In the genomic region with DNA sequence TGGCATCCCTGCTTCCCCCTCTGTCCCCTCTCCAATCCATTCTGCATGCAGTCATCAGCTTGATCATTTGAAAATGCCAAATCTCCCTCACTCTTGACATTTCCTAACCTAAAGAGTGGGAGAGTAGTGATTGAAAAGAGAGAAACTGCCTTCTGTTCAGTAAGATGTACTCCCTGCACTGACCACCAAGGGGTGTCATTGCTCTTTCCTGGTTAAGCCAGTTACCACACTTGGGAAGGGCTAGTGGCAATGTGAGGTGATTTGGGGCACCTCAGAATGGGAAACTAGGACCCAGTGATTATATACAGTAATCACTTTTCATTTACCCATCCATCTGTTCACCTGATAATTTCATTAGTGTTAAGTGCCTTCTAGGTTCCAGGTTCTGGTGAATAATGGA, we compare ENCODE assay signal across 8 cellular contexts. TPM values are rescaled to one million over a fixed set of nuclear protein-coding genes. Genes with fewer than 3 reads are reported as not detected.
DNase-seq lines count a peak whose midpoint lies in the region; ATAC-seq and TF ChIP-seq lines count a peak whose summit lies in the region.

No MANE protein-coding gene starts in this region.

- no peaks in the 10 kb centered on the region for H3K4me1 ChIP-seq in sigmoid colon

- no peak for TF ChIP-seq POLR2A in sigmoid colon (IDR thresholded peaks at IDR 0.05)

- TF ChIP-seq CTCF in sigmoid colon (IDR thresholded peaks at IDR 0.05): peak; percentile 14 to 61 (median 46)

- no peak for ATAC-seq in GM21515 (IDR thresholded peaks at IDR 0.05; ENCODE audit: unreplicated experiment)
- no peak for ATAC-seq in GM21619 (IDR thresholded peaks at IDR 0.05; ENCODE audit: unreplicated experiment)

- no peak overlapping the region for H3K27ac ChIP-seq in sigmoid colon

- H3K9me3 ChIP-seq in sigmoid colon: no peaks in the 10 kb centered on the region

- TF ChIP-seq EP300 in sigmoid colon (IDR thresholded peaks at IDR 0.05): no peak

- no peak overlapping the region for H3K4me3 ChIP-seq in sigmoid colon

- intact Hi-C loops in sigmoid colon (cut with DNase I): no loop called here

- H3K36me3 ChIP-seq in sigmoid colon: peaks cover 17 to 67% (median 25%) of the 10 kb centered on the region in 4 donors

- DNase-seq in stimulated activated CD4-positive, alpha-beta T cell treated with anti-CD3 and anti-CD28 coated beads, Interleukin-15, amount 100 ng/mL, for 24 hours: peak; percentile 38
- DNase-seq in stimulated activated CD4-positive, alpha-beta T cell treated with anti-CD3 and anti-CD28 coated beads, Interleukin-4, amount 100 ng/mL, for 4 hours: no peak
- peak; percentile 58 for DNase-seq in NCI-H1694 (lab: John Stamatoyannopoulos, UW)
- peak; percentile 25 for DNase-seq in activated CD4-positive, alpha-beta T cell treated with anti-CD3 and anti-CD28 coated beads, Interleukin-2, amount 50 U/mL, for 1 hour
- peak; percentile 43 for DNase-seq in germinal center (ENCODE audit: low spot score)
- no peak for DNase-seq in sigmoid colon

- no peaks in the 10 kb centered on the region for H3K27me3 ChIP-seq in sigmoid colon

RNA-seq across cellular contexts. Expression of a gene that starts 6.9 kb away (rescaled TPM):
- not detected for total RNA-seq in sigmoid colon
- under 1 TPM in 1 of 3 donors, not detected in 2; 0.04 TPM for polyA plus RNA-seq in sigmoid colon

RNA-seq across cellular contexts. Expression of a gene that starts 10.8 kb away (rescaled TPM):
- total RNA-seq in sigmoid colon: 1 to 10 TPM; 2.2 to 6.9 (median 4.2) TPM
- polyA plus RNA-seq in sigmoid colon: 1 to 10 TPM; 2.3 to 5.2 (median 2.4) TPM

RNA-seq across cellular contexts. Expression of a gene that starts 11.0 kb away (rescaled TPM):
- 10 to 100 TPM; 15.3 to 23.3 (median 19.1) TPM for total RNA-seq in sigmoid colon
- polyA plus RNA-seq in sigmoid colon: 10 to 100 TPM in 1 of 3 donors, 1 to 10 TPM in 2; 1.8 to 18.4 (median 6.2) TPM

RNA-seq across cellular contexts. Expression of a gene that starts 37.8 kb away (rescaled TPM):
- not detected for total RNA-seq in sigmoid colon
- polyA plus RNA-seq in sigmoid colon: under 1 TPM in 1 of 3 donors, not detected in 2; 0.03 TPM

RNA-seq across cellular contexts. Expression of a gene that starts 39.1 kb away (rescaled TPM):
- total RNA-seq in sigmoid colon: 10 to 100 TPM in 2 of 4 donors, 1 to 10 TPM in 2; 7.9 to 18.6 (median 11.9) TPM
- polyA plus RNA-seq in sigmoid colon: 10 to 100 TPM in 1 of 3 donors, 1 to 10 TPM in 2; 3.5 to 12.0 (median 6.3) TPM

Comparison
In these comparisons a context has a peak if more than half of its experiments do, and no peak if none do; other contexts are left out.
1. DNase-seq: peak in stimulated activated CD4-positive, alpha-beta T cell treated with anti-CD3 and anti-CD28 coated beads, Interleukin-15, amount 100 ng/mL, for 24 hours (single experiment), NCI-H1694 (single experiment), activated CD4-positive, alpha-beta T cell treated with anti-CD3 and anti-CD28 coated beads, Interleukin-2, amount 50 U/mL, for 1 hour (single experiment) and germinal center (single experiment); none in stimulated activated CD4-positive, alpha-beta T cell treated with anti-CD3 and anti-CD28 coated beads, Interleukin-4, amount 100 ng/mL, for 4 hours (0 of 2) and sigmoid colon (single experiment).